In genomic region chr20:31695849-31696804, GRCh38 we compare ENCODE assay signal across 1 cellular context.
TF ChIP-seq lines count a peak whose summit lies in the region.

No MANE protein-coding gene starts in this region.

TF ChIP-seq in HepG2, 621 proteins besides CTCF, POLR2A, EP300 and RAD21 (continued from another document and continues in another):
- peak; percentile 98 for TF ChIP-seq MEF2D (CRISPR knock-in tag; IDR thresholded peaks at IDR 0.05)
- peak; percentile 98 for TF ChIP-seq REPIN1 (CRISPR knock-in tag; IDR thresholded peaks at IDR 0.05; ENCODE audit: borderline replicate concordance, low read depth)
- TF ChIP-seq AHR (CRISPR knock-in tag; IDR thresholded peaks at IDR 0.05): peak; percentile 98
- TF ChIP-seq ZFP36L1 (CRISPR knock-in tag; IDR thresholded peaks at IDR 0.05): peak; percentile 96
- no peak for TF ChIP-seq CBX2 (IDR thresholded peaks at IDR 0.05; ENCODE audit: low read depth, low read length)
- TF ChIP-seq CBX2 (CRISPR knock-in tag; IDR thresholded peaks at IDR 0.05; ENCODE audit: low read depth): no peak
- TF ChIP-seq KDM5A (IDR thresholded peaks at IDR 0.05; ENCODE audit: borderline replicate concordance, low read length): peak; percentile 43; the same call in 1 of the 2 replicates
- peak; percentile 9 for TF ChIP-seq CCAR2 (optimal IDR thresholded peaks at IDR 0.05; ENCODE audit: low read depth, low read length)
- TF ChIP-seq HMGXB3 (CRISPR knock-in tag; IDR thresholded peaks at IDR 0.05; ENCODE audit: borderline replicate concordance): peak; percentile 95
- no peak for TF ChIP-seq GPBP1L1 (CRISPR knock-in tag; IDR thresholded peaks at IDR 0.05)
- peak; percentile 96 for TF ChIP-seq ZMYM3 (CRISPR knock-in tag; IDR thresholded peaks at IDR 0.05)
- TF ChIP-seq ZNF646 (CRISPR knock-in tag; IDR thresholded peaks at IDR 0.05): no peak; the same call in 1 of the 2 replicates
- peak; percentile 89 for TF ChIP-seq PRDM10 (CRISPR knock-in tag; IDR thresholded peaks at IDR 0.05; ENCODE audit: low read depth)
- peak; percentile 96 for TF ChIP-seq SOX13 (IDR thresholded peaks at IDR 0.05)
- peak in 1 of 2 experiments; percentile 99; a peak in 2 of 4 replicates for TF ChIP-seq SOX13 (CRISPR knock-in tag; conservative IDR thresholded peaks at IDR 0.05 in 1 of 2, IDR thresholded peaks at IDR 0.05 in 1 of 2)
- TF ChIP-seq ZSCAN22 (CRISPR knock-in tag; IDR thresholded peaks at IDR 0.05): no peak
- no peak; the same call in 1 of the 2 replicates for TF ChIP-seq ZNF841 (CRISPR knock-in tag; IDR thresholded peaks at IDR 0.05; ENCODE audit: borderline replicate concordance)
- TF ChIP-seq DNMT1 (CRISPR knock-in tag; IDR thresholded peaks at IDR 0.05): peak; percentile 97
- peak; percentile 88 for TF ChIP-seq ZC3H13 (CRISPR knock-in tag; IDR thresholded peaks at IDR 0.05)
- TF ChIP-seq PCBP1 (IDR thresholded peaks at IDR 0.05; ENCODE audit: borderline replicate concordance, low read depth, low read length): no peak
- peak; percentile 68; the same call in 1 of the 2 replicates for TF ChIP-seq ZNF362 (CRISPR knock-in tag; IDR thresholded peaks at IDR 0.05; ENCODE audit: borderline replicate concordance)
- TF ChIP-seq SMYD3 (CRISPR knock-in tag; IDR thresholded peaks at IDR 0.05): peak; percentile 99
- peak; percentile 92; the same call in 1 of the 2 replicates for TF ChIP-seq ZNF124 (CRISPR knock-in tag; IDR thresholded peaks at IDR 0.05)
- TF ChIP-seq ZFP91 (CRISPR knock-in tag; IDR thresholded peaks at IDR 0.05; ENCODE audit: borderline replicate concordance): peak; percentile 86
- peak; percentile 73; the same call in 1 of the 2 replicates for TF ChIP-seq ZNF740 (CRISPR knock-in tag; IDR thresholded peaks at IDR 0.05)
- peak; percentile 99 for TF ChIP-seq IRF9 (CRISPR knock-in tag; IDR thresholded peaks at IDR 0.05; ENCODE audit: borderline replicate concordance)
- TF ChIP-seq ZBTB25 (CRISPR knock-in tag; IDR thresholded peaks at IDR 0.05): peak; percentile 98
- peak; percentile 93 for TF ChIP-seq ZNF574 (CRISPR knock-in tag; IDR thresholded peaks at IDR 0.05)
